8 cellular contexts compared by ENCODE assay signal in genomic region chr4:2468464-2469191, GRCh38. TPM values are rescaled to one million over a fixed set of nuclear protein-coding genes. Genes with fewer than 3 reads are reported as not detected.
DNase-seq lines count a peak whose midpoint lies in the region; ATAC-seq, FAIRE-seq and TF ChIP-seq lines count a peak whose summit lies in the region.

RNF4 (plus strand) TSS chr4:2469106; CDS start chr4:2490494, 21,388 bp downstream.

- H3K27ac ChIP-seq in adrenal gland: peak within 1 kb of the TSS; percentile 70 to 94 (median 79)
- peak within 1 kb of the TSS; percentile 78 to 99 (median 97) for H3K27ac ChIP-seq in heart right ventricle
- H3K27ac ChIP-seq in upper lobe of right lung: peak within 1 kb of the TSS; percentile 88

- DNase-seq in GM12892 (ENCODE audit: insufficient read length) (peak; percentile 98), NCI-H146 (lab: John Stamatoyannopoulos, UW) (peak; percentile 97), T-helper 1 cell (peak; percentile 88 to 98 (median 93)), adrenal gland (peak; percentile 94 to 98 (median 96)), heart right ventricle (peak; percentile 95 to 97), posterior vena cava (ENCODE audit: low spot score) (peak; percentile 99), upper lobe of right lung (peak; percentile 98)

- peak; percentile 93 for FAIRE-seq in GM12892 (lab: Jason Lieb, UNC)

- H3K9me3 ChIP-seq in adrenal gland (replicated peaks in 1 of 3) (no peaks in the 10 kb centered on the region), heart right ventricle (no peaks in the 10 kb centered on the region), upper lobe of right lung (no peaks in the 10 kb centered on the region)

- H3K36me3 ChIP-seq in adrenal gland (replicated peaks in 1 of 2) (peaks cover 0 to 17% of the 10 kb centered on the region in 2 donors), heart right ventricle (peaks cover 0 to 31% (median 15%) of the 10 kb centered on the region in 9 donors), upper lobe of right lung (peaks cover 17% of the 10 kb centered on the region)

- TF ChIP-seq POLR2A in GM12892 (IDR thresholded peaks at IDR 0.05; ENCODE audit: low read depth, low read length) (no peak; the same call in 1 of the 2 replicates), adrenal gland (IDR thresholded peaks at IDR 0.05) (peak; percentile 44 to 79)

- ATAC-seq in HG02852 (IDR thresholded peaks at IDR 0.05; ENCODE audit: unreplicated experiment) (peak; percentile 75), heart right ventricle (peak; percentile 94 to 98 (median 96)), upper lobe of right lung (peak; percentile 96)

- no peaks in the 10 kb centered on the region for H3K27me3 ChIP-seq in adrenal gland
- H3K27me3 ChIP-seq in heart right ventricle: no peaks in the 10 kb centered on the region
- H3K27me3 ChIP-seq in upper lobe of right lung: no peaks in the 10 kb centered on the region

- H3K4me3 ChIP-seq in adrenal gland (peak within 1 kb of the TSS; percentile 58 to 98 (median 80)), heart right ventricle (peak within 1 kb of the TSS; percentile 61 to 100 (median 94)), upper lobe of right lung (peak within 1 kb of the TSS; percentile 100)

- TF ChIP-seq CTCF in adrenal gland (IDR thresholded peaks at IDR 0.05) (no peak), heart right ventricle (IDR thresholded peaks at IDR 0.05) (no peak), upper lobe of right lung (IDR thresholded peaks at IDR 0.05) (no peak)

- H3K4me1 ChIP-seq in adrenal gland (replicated peaks in 1 of 2) (peaks cover 16 to 28% of the 10 kb centered on the region in 2 donors), heart right ventricle (peaks cover 4 to 40% (median 30%) of the 10 kb centered on the region in 9 donors), upper lobe of right lung (peaks cover 24% of the 10 kb centered on the region)

- 0 to 3% (median 1%) methylated on average over 16 to 73 of the region's 73 CpGs for WGBS in adrenal gland, 4 donors
- 0% methylated on average over 73 of the region's 73 CpGs for WGBS in heart right ventricle, 2 donors

- intact Hi-C loops in adrenal gland (cut with DNase I) (no loop called here), heart right ventricle (cut with DNase I) (loop anchor here in 6 of 10 donors (1.0 to 10.0 kb wide), 5 partner anchors 68 to 246 kb away; partner anchors contain the start of gene FAM193A (in 5 of the 6)), posterior vena cava (cut with DNase I) (no loop called here), upper lobe of right lung (cut with DNase I) (no loop called here)

RNA-seq across cellular contexts. Expression of gene RNF4, which starts in this region (rescaled TPM):
- 64.4 TPM for polyA plus RNA-seq in GM12892 (2012; ENCODE audit: missing spikeins)
- total RNA-seq in adrenal gland (10 to 100 TPM; 40.7 to 78.6 (median 49.9) TPM), heart right ventricle (10 to 100 TPM; 27.4 to 42.1 (median 30.6) TPM), posterior vena cava (10 to 100 TPM; 38.7 to 38.9 TPM), upper lobe of right lung (41.0 TPM)
- polyA plus RNA-seq in adrenal gland (10 to 100 TPM; 14.5 to 84.1 (median 18.7) TPM), heart right ventricle (10 to 100 TPM; 13.4 to 19.3 TPM)

Comparison
In these comparisons a context has a peak if more than half of its experiments do, and no peak if none do; other contexts are left out.
1. Peak in every context shown above with its lines: DNase-seq, ATAC-seq, H3K4me3 ChIP-seq and H3K27ac ChIP-seq.
2. intact Hi-C loops: an anchor here in heart right ventricle (1.0 to 10.0 kb wide); none called in adrenal gland, posterior vena cava and upper lobe of right lung.